ENCODE assay signal across 8 cellular contexts in genomic region chr11:47257178-47257517, GRCh38. TPM values are rescaled to one million over a fixed set of nuclear protein-coding genes. Genes with fewer than 3 reads are reported as not detected.
DNase-seq lines count a peak whose midpoint lies in the region; ATAC-seq and TF ChIP-seq lines count a peak whose summit lies in the region.

No MANE protein-coding gene starts in this region.

- TF ChIP-seq CTCF in A673 (conservative IDR thresholded peaks at IDR 0.05; ENCODE audit: low read depth, low read length) = no peak
- no peak for TF ChIP-seq CTCF in RWPE2 (IDR thresholded peaks at IDR 0.05; ENCODE audit: poor library complexity, severe bottlenecking)
- no peak for TF ChIP-seq CTCF in fibroblast of lung (conservative IDR thresholded peaks at IDR 0.05 in 1 of 2, IDR thresholded peaks at IDR 0.05 in 1 of 2; ENCODE audit: low read depth in 1 of 2, low read length in 2 of 2)
- TF ChIP-seq CTCF in ovary (IDR thresholded peaks at IDR 0.05) = no peak

- no peak overlapping the region for H3K4me3 ChIP-seq in A673 (ENCODE audit: low read depth, low read length, poor library complexity, severe bottlenecking)
- H3K4me3 ChIP-seq in RWPE2 (ENCODE audit: severe bottlenecking) = no peak overlapping the region
- H3K4me3 ChIP-seq in fibroblast of lung (replicated peaks in 1 of 4; ENCODE audit: control extremely low read depth in 1 of 4, insufficient read depth in 1 of 4, low read depth in 3 of 4, low read length in 4 of 4) = peak overlapping the region in 2 of 4 experiments; percentile 12 to 64
- peak overlapping the region; percentile 38 for H3K4me3 ChIP-seq in ovary

- POLR2A ChIA-PET in A673 (lab: Charles Lee; ENCODE audit: low non-redundant PET) = no interaction called here

- 47 to 57% (median 54%) methylated on average over 2 of the region's 2 CpGs for whole genome bisulfite sequencing in ovary, 3 donors

- ATAC-seq in RWPE2 (ENCODE audit: low read depth) = no peak; the same call in 2 of the 3 replicates

- H3K27ac ChIP-seq in A673 (ENCODE audit: low read depth, low read length, poor library complexity, severe bottlenecking) (peak overlapping the region; percentile 45), RWPE2 (ENCODE audit: poor library complexity, severe bottlenecking) (peak overlapping the region; percentile 24), fibroblast of lung (ENCODE audit: insufficient read depth, low read length) (peak overlapping the region; percentile 38), ovary (peak overlapping the region; percentile 68 to 75)

- no peak for TF ChIP-seq EP300 in ovary (IDR thresholded peaks at IDR 0.05)

- TF ChIP-seq POLR2A in ovary (IDR thresholded peaks at IDR 0.05) = no peak

- no peaks in the 10 kb centered on the region for H3K79me2 ChIP-seq in fibroblast of lung (ENCODE audit: control insufficient read depth, insufficient read depth, low read length)

- H3K27me3 ChIP-seq in A673 (replicated peaks; ENCODE audit: insufficient read depth, low read depth, low read length, poor library complexity) (no peaks in the 10 kb centered on the region), RWPE2 (ENCODE audit: insufficient read depth, poor library complexity, severe bottlenecking) (no peaks in the 10 kb centered on the region), fibroblast of lung (ENCODE audit: control insufficient read depth, insufficient read depth, low read length) (no peaks in the 10 kb centered on the region), ovary (no peaks in the 10 kb centered on the region)

- in situ Hi-C loops in KBM-7 (cut with MboI; ENCODE audit: low pct_unique_long_range_greater_than_20kb, low sequenced_read_pairs) = loop anchor here (25.0 kb wide), 2 partner anchors 95 to 155 kb away; partner anchors contain the start of gene SLC39A13

- no TSS peak for BruUV-seq in A673 (replicated peaks; lab: Mats Ljungman, UMichigan)

- intact Hi-C loops in A673 (cut with micrococcal nuclease; ENCODE audit: unreplicated experiment) (no loop called here), ovary (cut with DNase I) (loop anchor here in 2 of 4 donors (5.0 to 10.0 kb wide), 2 partner anchors 75 to 98 kb away; partner anchors contain the start of gene MYBPC3 (in 1 of the 2))

- H2AFZ ChIP-seq in fibroblast of lung (ENCODE audit: low read length) = no peak overlapping the region

- H3K36me3 ChIP-seq in A673 (ENCODE audit: insufficient read depth, low read length, poor library complexity, severe bottlenecking) = no peaks in the 10 kb centered on the region
- H3K36me3 ChIP-seq in RWPE2 (ENCODE audit: low read depth) = no peaks in the 10 kb centered on the region
- H3K36me3 ChIP-seq in fibroblast of lung (ENCODE audit: control insufficient read depth, insufficient read depth, low read length) = peaks cover 2% of the 10 kb centered on the region
- H3K36me3 ChIP-seq in ovary = no peaks in the 10 kb centered on the region

- CTCF ChIA-PET in A673 (lab: Charles Lee) = no interaction called here

- H3K9me3 ChIP-seq in A673 (ENCODE audit: low read depth, low read length, poor library complexity, severe bottlenecking) (no peaks in the 10 kb centered on the region), RWPE2 (ENCODE audit: severe bottlenecking) (no peaks in the 10 kb centered on the region), fibroblast of lung (ENCODE audit: control insufficient read depth, insufficient read depth, low read depth, low read length) (no peaks in the 10 kb centered on the region), ovary (no peaks in the 10 kb centered on the region)

- H3K9ac ChIP-seq in fibroblast of lung (ENCODE audit: insufficient read depth, low read length) = no peak overlapping the region

- no peaks in the 10 kb centered on the region for H4K20me1 ChIP-seq in fibroblast of lung (ENCODE audit: control insufficient read depth, extremely low read depth, insufficient read depth, low read length)

- peak overlapping the region; percentile 80 for H3K4me2 ChIP-seq in fibroblast of lung (ENCODE audit: extremely low read depth, insufficient read depth, low read length)

- peaks cover 26% of the 10 kb centered on the region for H3K4me1 ChIP-seq in A673 (ENCODE audit: insufficient read depth, low read length, poor library complexity, severe bottlenecking)
- H3K4me1 ChIP-seq in RWPE2 (ENCODE audit: insufficient read depth, poor library complexity, severe bottlenecking) = peaks cover 5% of the 10 kb centered on the region
- peaks cover 33% of the 10 kb centered on the region for H3K4me1 ChIP-seq in fibroblast of lung (ENCODE audit: control insufficient read depth, extremely low read depth, insufficient read depth, low read length)
- peaks cover 10% of the 10 kb centered on the region for H3K4me1 ChIP-seq in ovary (ENCODE audit: insufficient read depth)

- DNase-seq in A673 (ENCODE audit: low spot score) (no peak), RWPE2 (ENCODE audit: low spot score) (no peak), fibroblast of lung (ENCODE audit: low read depth in 2 of 2) (no peak), ovary (no peak), kidney tubule cell (ENCODE audit: low spot score) (no peak), KBM-7 (no peak), C1 segment of cervical spinal cord (lab: John Stamatoyannopoulos, UW) (no peak), AG08396 (ENCODE audit: low spot score) (no peak)

RNA-seq across cellular contexts. Expression of gene NR1H3, which starts 0.6 kb away (rescaled TPM):
- total RNA-seq in A673 (2021) = 14.5 and 19.5 TPM in 2 replicates
- 55.5 and 56.3 TPM in 2 replicates for total RNA-seq in fibroblast of lung
- polyA plus RNA-seq in fibroblast of lung = 16.9 and 21.3 TPM in 2 replicates
- 22.8 and 29.0 TPM in 2 replicates for polyA plus RNA-seq in fibroblast of lung (2012)
- 34.5 and 95.8 TPM in 2 replicates for polyA minus RNA-seq in fibroblast of lung (ENCODE audit: low replicate concordance)
- total RNA-seq in ovary = 10 to 100 TPM; 19.4 to 39.7 (median 29.0) TPM
- 10 to 100 TPM; 18.0 to 27.0 TPM for polyA plus RNA-seq in ovary

RNA-seq across cellular contexts. Expression of gene ACP2, which starts 8.5 kb away (rescaled TPM):
- 63.3 and 68.1 TPM in 2 replicates for total RNA-seq in A673 (2021)
- 16.2 and 23.9 TPM in 2 replicates for total RNA-seq in fibroblast of lung
- polyA plus RNA-seq in fibroblast of lung = 18.9 and 25.6 TPM in 2 replicates
- 26.8 and 33.2 TPM in 2 replicates for polyA plus RNA-seq in fibroblast of lung (2012)
- 87.1 and 94.1 TPM in 2 replicates for polyA minus RNA-seq in fibroblast of lung (ENCODE audit: low replicate concordance)
- total RNA-seq in ovary = 10 to 100 TPM; 15.1 to 25.5 (median 18.7) TPM
- polyA plus RNA-seq in ovary = 10 to 100 TPM; 14.7 to 20.1 TPM

RNA-seq across cellular contexts. Expression of gene MADD, which starts 12.8 kb away (rescaled TPM):
- total RNA-seq in A673 (2021) (132 and 133 TPM in 2 replicates), fibroblast of lung (11.8 and 15.4 TPM in 2 replicates), ovary (10 to 100 TPM; 29.7 to 53.5 (median 40.1) TPM)
- polyA plus RNA-seq in fibroblast of lung (7.0 and 9.1 TPM in 2 replicates), ovary (10 to 100 TPM; 20.3 to 35.4 TPM)
- polyA plus RNA-seq in fibroblast of lung (2012) = 13.4 and 14.1 TPM in 2 replicates
- polyA minus RNA-seq in fibroblast of lung (ENCODE audit: low replicate concordance) = 144 and 301 TPM in 2 replicates

RNA-seq across cellular contexts. Expression of gene DDB2, which starts 42.4 kb away (rescaled TPM):
- total RNA-seq in A673 (2021) (71.4 and 96.9 TPM in 2 replicates), fibroblast of lung (53.4 and 70.0 TPM in 2 replicates), ovary (10 to 100 TPM; 20.0 to 34.7 (median 25.8) TPM)
- polyA plus RNA-seq in fibroblast of lung (21.2 and 45.4 TPM in 2 replicates), ovary (10 to 100 TPM; 21.1 to 40.6 TPM)
- 20.2 and 43.1 TPM in 2 replicates for polyA plus RNA-seq in fibroblast of lung (2012)
- polyA minus RNA-seq in fibroblast of lung (ENCODE audit: low replicate concordance) = 8.8 and 32.4 TPM in 2 replicates
